Comparison of ENCODE assay signal across 13 cellular contexts in genomic region chr7:74572301-74573090, GRCh38.
DNase-seq lines count a peak whose midpoint lies in the region; ATAC-seq and TF ChIP-seq lines count a peak whose summit lies in the region.
"Had no signal": no experiment of that assay in that cellular context is flagged by ENCODE, and none has a peak within 500 bp of the region (broad histone marks: within the 10 kb centered on the region; RNA-seq: fewer than 3 reads in every experiment).

No MANE protein-coding gene starts in this region.

- no peak overlapping the region for H2AFZ ChIP-seq in osteoblast (ENCODE audit: low read length)

- WGBS in esophagus, 2 donors: 47 to 49% methylated on average over 12 of the region's 12 CpGs

- POLR2A ChIA-PET in CD4-positive, alpha-beta memory T cell (lab: Charles Lee; ENCODE audit: partially characterized antibody): no interaction called here
- POLR2A ChIA-PET in CD8-positive, alpha-beta T cell (lab: Charles Lee): no interaction called here

- no peaks in the 10 kb centered on the region for H3K9me3 ChIP-seq in CD4-positive, alpha-beta memory T cell (ENCODE audit: control insufficient read depth in 1 of 2, low read length in 2 of 2)
- H3K9me3 ChIP-seq in esophagus (ENCODE audit: control insufficient read depth in 2 of 2, insufficient read depth in 1 of 2, low read depth in 1 of 2, low read length in 1 of 2) (no peaks in the 10 kb centered on the region), osteoblast (ENCODE audit: low read depth, low read length) (no peaks in the 10 kb centered on the region)
- no peaks in the 10 kb centered on the region for H3K9me3 ChIP-seq in CD8-positive, alpha-beta T cell (ENCODE audit: low read length)
- H3K9me3 ChIP-seq: BE2C had no signal

- no peaks in the 10 kb centered on the region for H3K27me3 Mint-ChIP-seq in CD4-positive, alpha-beta memory T cell
- H3K27me3 Mint-ChIP-seq in natural killer cell treated with Interleukin-12 subunit alpha and Interleukin-12 subunit beta and Interleukin-15 and Interleukin-18, amount 100 ng/mL, for 72 hours: peaks cover 0 to 10% of the 10 kb centered on the region in 2 donors
- H3K27me3 Mint-ChIP-seq in CD8-positive, alpha-beta T cell (ENCODE audit: low read depth): no peaks in the 10 kb centered on the region
- H3K27me3 Mint-ChIP-seq: activated naive CD8-positive, alpha-beta T cell; stimulated activated naive CD8-positive, alpha-beta T cell treated with anti-CD3 and anti-CD28 coated beads, Interleukin-15, amount 100 ng/mL, for 72 hours had no signal

- no peaks in the 10 kb centered on the region for H3K27me3 ChIP-seq in CD4-positive, alpha-beta memory T cell (ENCODE audit: insufficient read depth, low read length)
- no peaks in the 10 kb centered on the region for H3K27me3 ChIP-seq in esophagus (ENCODE audit: control insufficient read depth in 1 of 2, insufficient read depth in 2 of 2, low read length in 2 of 2)
- no peaks in the 10 kb centered on the region for H3K27me3 ChIP-seq in osteoblast (ENCODE audit: insufficient read depth, low read length)
- no peaks in the 10 kb centered on the region for H3K27me3 ChIP-seq in CD8-positive, alpha-beta T cell (ENCODE audit: insufficient read depth, low read length)
- H3K27me3 ChIP-seq: BE2C had no signal

- H3K27ac ChIP-seq in CD4-positive, alpha-beta memory T cell (ENCODE audit: low read depth, low read length): no peak overlapping the region
- H3K27ac ChIP-seq in esophagus (ENCODE audit: low read depth in 2 of 2, low read length in 1 of 2): peak overlapping the region; percentile 57 to 81
- H3K27ac ChIP-seq in osteoblast (ENCODE audit: low read depth, low read length): no peak overlapping the region
- no peak overlapping the region for H3K27ac ChIP-seq in CD8-positive, alpha-beta T cell (ENCODE audit: low read depth, low read length)

- H3K4me1 ChIP-seq in CD4-positive, alpha-beta memory T cell (ENCODE audit: insufficient read depth, low read length): peaks cover 11% of the 10 kb centered on the region
- peaks cover 0 to 10% of the 10 kb centered on the region in 2 donors for H3K4me1 ChIP-seq in esophagus (ENCODE audit: control insufficient read depth in 2 of 2, insufficient read depth in 2 of 2, low read length in 1 of 2)
- peaks cover 14% of the 10 kb centered on the region for H3K4me1 ChIP-seq in osteoblast (ENCODE audit: insufficient read depth, low read length)
- H3K4me1 ChIP-seq in CD8-positive, alpha-beta T cell (ENCODE audit: insufficient read depth, low read length): no peaks in the 10 kb centered on the region

- H3K9me3 Mint-ChIP-seq in CD4-positive, alpha-beta memory T cell: no peaks in the 10 kb centered on the region
- H3K9me3 Mint-ChIP-seq in natural killer cell treated with Interleukin-12 subunit alpha and Interleukin-12 subunit beta and Interleukin-15 and Interleukin-18, amount 100 ng/mL, for 72 hours: no peaks in the 10 kb centered on the region
- H3K9me3 Mint-ChIP-seq in CD8-positive, alpha-beta T cell: no peaks in the 10 kb centered on the region
- H3K9me3 Mint-ChIP-seq: stimulated activated naive CD8-positive, alpha-beta T cell treated with anti-CD3 and anti-CD28 coated beads, Interleukin-15, amount 100 ng/mL, for 72 hours had no signal

- ATAC-seq in HG03457 (IDR thresholded peaks at IDR 0.05; ENCODE audit: unreplicated experiment): no peak
- ATAC-seq in natural killer cell treated with Interleukin-12 subunit alpha and Interleukin-12 subunit beta and Interleukin-15 and Interleukin-18, amount 100 ng/mL, for 72 hours: no peak
- no peak for ATAC-seq in CD8-positive, alpha-beta T cell
- ATAC-seq: stimulated activated naive CD8-positive, alpha-beta T cell treated with anti-CD3 and anti-CD28 coated beads, Interleukin-15, amount 100 ng/mL, for 72 hours had no signal

- peaks cover 6 to 19% (median 14%) of the 10 kb centered on the region in 4 donors for H3K4me1 Mint-ChIP-seq in CD4-positive, alpha-beta memory T cell
- peaks cover 0 to 8% of the 10 kb centered on the region in 2 donors for H3K4me1 Mint-ChIP-seq in natural killer cell treated with Interleukin-12 subunit alpha and Interleukin-12 subunit beta and Interleukin-15 and Interleukin-18, amount 100 ng/mL, for 72 hours (ENCODE audit: low read depth in 2 of 2)
- H3K4me1 Mint-ChIP-seq in CD8-positive, alpha-beta T cell (ENCODE audit: low read depth): no peaks in the 10 kb centered on the region
- H3K4me1 Mint-ChIP-seq: stimulated activated naive CD8-positive, alpha-beta T cell treated with anti-CD3 and anti-CD28 coated beads, Interleukin-15, amount 100 ng/mL, for 72 hours had no signal

- H3K4me3 Mint-ChIP-seq in CD4-positive, alpha-beta memory T cell: no peak overlapping the region
- no peak overlapping the region for H3K4me3 Mint-ChIP-seq in natural killer cell treated with Interleukin-12 subunit alpha and Interleukin-12 subunit beta and Interleukin-15 and Interleukin-18, amount 100 ng/mL, for 72 hours
- H3K4me3 Mint-ChIP-seq in CD8-positive, alpha-beta T cell: no peak overlapping the region
- H3K4me3 Mint-ChIP-seq: activated naive CD8-positive, alpha-beta T cell; stimulated activated naive CD8-positive, alpha-beta T cell treated with anti-CD3 and anti-CD28 coated beads, Interleukin-15, amount 100 ng/mL, for 72 hours had no signal

- no peaks in the 10 kb centered on the region for H3K36me3 Mint-ChIP-seq in CD4-positive, alpha-beta memory T cell
- H3K36me3 Mint-ChIP-seq in natural killer cell treated with Interleukin-12 subunit alpha and Interleukin-12 subunit beta and Interleukin-15 and Interleukin-18, amount 100 ng/mL, for 72 hours: no peaks in the 10 kb centered on the region
- no peaks in the 10 kb centered on the region for H3K36me3 Mint-ChIP-seq in CD8-positive, alpha-beta T cell
- H3K36me3 Mint-ChIP-seq: activated naive CD8-positive, alpha-beta T cell had no signal

- TF ChIP-seq CTCF in osteoblast (IDR thresholded peaks at IDR 0.05; ENCODE audit: extremely low read depth, low read depth, low read length): no peak
- TF ChIP-seq CTCF in CD8-positive, alpha-beta T cell (IDR thresholded peaks at IDR 0.05): no peak

- intact Hi-C loops in CD4-positive, alpha-beta memory T cell (cut with micrococcal nuclease): no loop called here
- intact Hi-C loops in CD8-positive, alpha-beta T cell (cut with DNase I, micrococcal nuclease): no loop called here

- no peaks in the 10 kb centered on the region for H3K79me2 ChIP-seq in osteoblast (ENCODE audit: insufficient read depth, low read length)

- peak overlapping the region in 4 of 7 donors; percentile 27 to 78 (median 50) for H3K27ac Mint-ChIP-seq in CD4-positive, alpha-beta memory T cell
- no peak overlapping the region for H3K27ac Mint-ChIP-seq in natural killer cell treated with Interleukin-12 subunit alpha and Interleukin-12 subunit beta and Interleukin-15 and Interleukin-18, amount 100 ng/mL, for 72 hours
- H3K27ac Mint-ChIP-seq in CD8-positive, alpha-beta T cell: no peak overlapping the region
- H3K27ac Mint-ChIP-seq: activated naive CD8-positive, alpha-beta T cell had no signal

- no peaks in the 10 kb centered on the region for H4K20me1 ChIP-seq in osteoblast (ENCODE audit: insufficient read depth, low read length)

- H3K4me3 ChIP-seq in CD4-positive, alpha-beta memory T cell (ENCODE audit: low read length in 2 of 2): no peak overlapping the region
- H3K4me3 ChIP-seq in esophagus (ENCODE audit: low read depth in 1 of 2, low read length in 2 of 2) (no peak overlapping the region), osteoblast (ENCODE audit: insufficient read depth, low read length) (no peak overlapping the region)
- H3K4me3 ChIP-seq in CD8-positive, alpha-beta T cell (ENCODE audit: low read depth, low read length): no peak overlapping the region

- CTCF ChIA-PET in CD4-positive, alpha-beta memory T cell (lab: Charles Lee; ENCODE audit: partially characterized antibody): no interaction called here
- CTCF ChIA-PET in CD8-positive, alpha-beta T cell (lab: Charles Lee): no interaction called here

- H3K4me2 ChIP-seq in osteoblast (ENCODE audit: insufficient read depth, low read length): no peak overlapping the region

- DNase-seq in CD4-positive, alpha-beta memory T cell: no peak
- DNase-seq in NCI-H1694 treated with DMSO at 0.1 percent for 48 hours (lab: John Stamatoyannopoulos, UW): peak; percentile 52
- peak; percentile 75 for DNase-seq in osteoblast (ENCODE audit: insufficient read length, low spot score, missing footprints)
- no peak for DNase-seq in amniotic stem cell (lab: John Stamatoyannopoulos, UW)
- no peak for DNase-seq in natural killer cell treated with Interleukin-12 subunit alpha and Interleukin-12 subunit beta and Interleukin-15 and Interleukin-18, amount 100 ng/mL, for 72 hours (ENCODE audit: low spot score)
- DNase-seq in CD8-positive, alpha-beta T cell: no peak
- DNase-seq: BE2C; erythroblast; NCI-H510A; stimulated activated naive CD8-positive, alpha-beta T cell treated with anti-CD3 and anti-CD28 coated beads, Interleukin-15, amount 100 ng/mL, for 72 hours had no signal

- no peaks in the 10 kb centered on the region for H3K36me3 ChIP-seq in CD4-positive, alpha-beta memory T cell (ENCODE audit: insufficient read depth, low read length)
- peaks cover 0 to 9% of the 10 kb centered on the region in 2 donors for H3K36me3 ChIP-seq in esophagus (ENCODE audit: control insufficient read depth in 2 of 2, insufficient read depth in 2 of 2, low read length in 1 of 2)
- H3K36me3 ChIP-seq in osteoblast (ENCODE audit: insufficient read depth, low read length): peaks cover 7% of the 10 kb centered on the region
- no peaks in the 10 kb centered on the region for H3K36me3 ChIP-seq in CD8-positive, alpha-beta T cell (ENCODE audit: insufficient read depth, low read length)
- H3K36me3 ChIP-seq: BE2C had no signal

Comparison
In these comparisons a context has a peak if more than half of its experiments do, and no peak if none do; other contexts are left out.
1. DNase-seq: peak in NCI-H1694 treated with DMSO at 0.1 percent for 48 hours (single experiment) and osteoblast (single experiment); none in CD4-positive, alpha-beta memory T cell (0 of 5), amniotic stem cell (single experiment), natural killer cell treated with Interleukin-12 subunit alpha and Interleukin-12 subunit beta and Interleukin-15 and Interleukin-18, amount 100 ng/mL, for 72 hours (single experiment) and CD8-positive, alpha-beta T cell (0 of 7).
2. H3K27ac ChIP-seq: peak in esophagus (2 of 2); none in CD4-positive, alpha-beta memory T cell (single experiment), osteoblast (single experiment) and CD8-positive, alpha-beta T cell (single experiment).
3. H3K27ac Mint-ChIP-seq: peak in CD4-positive, alpha-beta memory T cell (4 of 7); none in natural killer cell treated with Interleukin-12 subunit alpha and Interleukin-12 subunit beta and Interleukin-15 and Interleukin-18, amount 100 ng/mL, for 72 hours (0 of 2) and CD8-positive, alpha-beta T cell (single experiment).